ENCODE assay signal across 25 cellular contexts in genomic region chr2:207465894-207466293, GRCh38.
"Had no signal": no experiment of that assay in that cellular context is flagged by ENCODE, and none has a peak within 500 bp of the region (broad histone marks: within the 10 kb centered on the region; RNA-seq: fewer than 3 reads in every experiment).

No MANE protein-coding gene starts in this region.

- ATAC-seq: activated CD4-positive, alpha-beta T cell treated with anti-CD3 and anti-CD28 coated beads for 36 hours; activated T-helper 17 cell treated with anti-CD3 and anti-CD28 coated beads, Interleukin-2, amount 50 U/mL, for 72 hours; T-cell had no signal

- H3K36me3 ChIP-seq: cardiac muscle cell, Peyer's patch, SJSA1, WERI-Rb-1 had no signal

- H3K27ac ChIP-seq: cardiac muscle cell, Peyer's patch, SJSA1, WERI-Rb-1 had no signal

- H3K4me1 ChIP-seq: Peyer's patch had no signal

- H3K4me3 ChIP-seq: cardiac muscle cell, Peyer's patch, SJSA1 had no signal

- H3K9me3 ChIP-seq: Peyer's patch, SJSA1 had no signal

- DNase-seq: activated CD4-positive, alpha-beta memory T cell treated with anti-CD3 and anti-CD28 coated beads, Interleukin-2, amount 10 ng/mL, durations not matched to agents 7 days and 5 days; activated CD4-positive, alpha-beta T cell treated with anti-CD3 and anti-CD28 coated beads for 36 hours; activated CD4-positive, alpha-beta T cell treated with anti-CD3 and anti-CD28 coated beads, Interleukin-2, amount 50 U/mL, for 1 hour; activated gamma-delta T cell; activated naive CD4-positive, alpha-beta T cell treated with anti-CD3 and anti-CD28 coated beads for 36 hours; activated T-cell treated with anti-CD3 and anti-CD28 coated beads for 4 hours; activated T-cell treated with anti-CD3 and anti-CD28 coated beads, Interleukin-2, amount 50 U/mL, for 48 hours; amygdala; KG1; NCI-H1048; NCI-H146; NCI-H187 treated with DMSO at 0.1 percent for 48 hours; NCI-H2081 treated with DMSO at 0.1 percent for 48 hours; NCI-H2171 treated with DMSO at 0.1 percent for 48 hours; NCI-H510A treated with DMSO at 0.1 percent for 48 hours; NCI-H69; Peyer's patch; SHP77; T-cell; T-helper 2 cell; T1000; WERI-Rb-1 had no signal

- H3K27me3 ChIP-seq: cardiac muscle cell, Peyer's patch, SJSA1 had no signal
